1 cellular context compared by ENCODE assay signal in the genomic region with DNA sequence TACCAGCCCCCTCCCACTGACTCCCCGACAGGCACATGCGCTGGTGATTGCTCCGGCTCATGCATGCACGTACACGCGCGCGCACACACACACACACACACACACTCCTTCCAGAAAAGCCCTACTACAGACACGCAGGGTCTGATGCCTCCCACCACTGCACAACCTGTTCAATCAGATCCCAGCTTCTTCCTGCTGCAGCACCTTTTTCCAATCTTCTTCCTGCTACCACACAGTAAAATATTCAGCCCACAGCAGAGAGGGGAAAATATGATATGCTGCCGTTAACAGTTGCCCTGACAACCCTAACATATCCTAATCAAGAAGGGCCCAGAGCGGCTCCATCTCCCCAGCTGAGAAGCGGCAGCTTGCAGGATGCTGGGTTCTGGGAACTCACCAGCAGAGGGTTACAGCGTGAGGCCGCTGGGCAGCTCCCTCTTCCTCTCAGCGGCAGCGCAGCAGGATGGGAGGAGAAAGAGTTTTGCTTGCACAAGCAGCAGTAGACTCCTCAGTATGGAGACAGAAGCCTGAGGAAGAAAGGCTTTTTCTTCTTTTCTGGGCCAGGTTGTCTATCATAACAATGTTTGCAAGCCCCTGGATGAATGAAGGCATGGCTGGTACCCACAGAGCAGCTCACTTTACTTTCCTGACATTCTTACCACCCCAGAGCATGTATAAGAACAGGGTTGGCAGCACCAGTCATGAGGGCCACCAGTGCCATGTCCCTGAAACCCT.
TF ChIP-seq lines count a peak whose summit lies in the region.

No MANE protein-coding gene starts in this region.

TF ChIP-seq in IMR-90, 13 proteins besides CTCF, POLR2A, EP300 and RAD21:
- TF ChIP-seq SMC3 (IDR thresholded peaks at IDR 0.05; ENCODE audit: low read depth, low read length) (peak; percentile 33; the same call in 1 of the 2 replicates), NFE2L2 (IDR thresholded peaks at IDR 0.05; ENCODE audit: low read depth, low read length) (no peak), FOS (IDR thresholded peaks at IDR 0.05; ENCODE audit: low read depth, low read length) (no peak), MAFK (IDR thresholded peaks at IDR 0.05; ENCODE audit: low read depth, low read length) (no peak)
